In the genomic region with DNA sequence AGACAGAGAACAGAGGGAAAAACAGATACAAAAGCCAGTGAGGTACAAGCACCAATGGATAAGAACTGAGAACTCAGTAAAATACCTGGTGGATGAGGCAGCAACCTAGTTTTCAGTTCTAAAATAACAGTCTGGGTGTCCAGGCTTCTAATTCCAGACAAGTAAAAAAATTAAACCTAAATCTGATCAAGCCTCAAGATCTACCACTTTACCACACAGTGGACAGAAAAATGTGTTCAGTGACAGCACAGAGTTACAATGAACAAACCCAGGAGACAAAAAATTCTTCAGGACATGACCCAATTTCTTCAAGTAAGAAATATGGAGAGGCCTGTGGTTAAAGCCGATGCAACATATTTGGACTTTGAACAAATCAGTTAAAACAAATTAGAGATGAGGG, we compare ENCODE assay signal across 14 cellular contexts. TPM values are rescaled to one million over a fixed set of nuclear protein-coding genes. Genes with fewer than 3 reads are reported as not detected.
A peak's percentile ranks its signal among the peaks of the same experiment; 100 is the strongest.
DNase-seq lines count a peak whose midpoint lies in the region; ATAC-seq lines count a peak whose summit lies in the region.
"Had no signal": no experiment of that assay in that cellular context is flagged by ENCODE, and none has a peak within 500 bp of the region (broad histone marks: within the 10 kb centered on the region; RNA-seq: fewer than 3 reads in every experiment).

No MANE protein-coding gene starts in this region.

- peak in 1 of 2 donors; percentile 16 for ATAC-seq in naive thymus-derived CD8-positive, alpha-beta T cell
- ATAC-seq in HG03175 (IDR thresholded peaks at IDR 0.05; ENCODE audit: unreplicated experiment) = no peak
- ATAC-seq: upper lobe of right lung had no signal

- H3K27ac Mint-ChIP-seq in IgD-negative memory B cell = peak overlapping the region in 2 of 3 donors; percentile 32 to 71
- peak overlapping the region; percentile 85 for H3K27ac Mint-ChIP-seq in activated naive CD8-positive, alpha-beta T cell
- peak overlapping the region in 9 of 10 donors; percentile 16 to 90 (median 76) for H3K27ac Mint-ChIP-seq in naive thymus-derived CD8-positive, alpha-beta T cell

- H3K36me3 Mint-ChIP-seq in IgD-negative memory B cell = no peaks in the 10 kb centered on the region
- H3K36me3 Mint-ChIP-seq in activated naive CD8-positive, alpha-beta T cell = peaks cover 5% of the 10 kb centered on the region
- H3K36me3 Mint-ChIP-seq in naive thymus-derived CD8-positive, alpha-beta T cell = peaks cover 5 to 83% (median 13%) of the 10 kb centered on the region in 3 donors

- H3K9me3 Mint-ChIP-seq in IgD-negative memory B cell = no peaks in the 10 kb centered on the region
- no peaks in the 10 kb centered on the region for H3K9me3 Mint-ChIP-seq in activated naive CD8-positive, alpha-beta T cell (ENCODE audit: low read depth)
- H3K9me3 Mint-ChIP-seq in naive thymus-derived CD8-positive, alpha-beta T cell = no peaks in the 10 kb centered on the region

- peaks cover 6 to 15% (median 10%) of the 10 kb centered on the region in 3 donors for H3K4me1 Mint-ChIP-seq in IgD-negative memory B cell
- peaks cover 26% of the 10 kb centered on the region for H3K4me1 Mint-ChIP-seq in activated naive CD8-positive, alpha-beta T cell (ENCODE audit: low read depth)
- peaks cover 10 to 15% (median 13%) of the 10 kb centered on the region in 4 donors for H3K4me1 Mint-ChIP-seq in naive thymus-derived CD8-positive, alpha-beta T cell

- POLR2A ChIA-PET in naive thymus-derived CD8-positive, alpha-beta T cell (lab: Charles Lee) = no interaction called here

- H3K27me3 Mint-ChIP-seq in IgD-negative memory B cell = no peaks in the 10 kb centered on the region
- no peaks in the 10 kb centered on the region for H3K27me3 Mint-ChIP-seq in activated naive CD8-positive, alpha-beta T cell
- no peaks in the 10 kb centered on the region for H3K27me3 Mint-ChIP-seq in naive thymus-derived CD8-positive, alpha-beta T cell

- DNase-seq in NCI-H2171 treated with DMSO at 0.1 percent for 48 hours (lab: John Stamatoyannopoulos, UW) (peak; percentile 43), NCI-H2171 (lab: John Stamatoyannopoulos, UW) (no peak), COLO829 (ENCODE audit: low spot score) (no peak), NCI-H526 (lab: John Stamatoyannopoulos, UW) (no peak)
- DNase-seq in naive thymus-derived CD8-positive, alpha-beta T cell = no peak
- DNase-seq: activated T-cell treated with anti-CD3 and anti-CD28 coated beads for 4 hours, cerebellar nuclear complex, DMS153, mammary epithelial cell, MM.1S, upper lobe of right lung had no signal

- H3K4me3 Mint-ChIP-seq in IgD-negative memory B cell = peak overlapping the region in 1 of 4 donors; percentile 12
- no peak overlapping the region for H3K4me3 Mint-ChIP-seq in activated naive CD8-positive, alpha-beta T cell
- H3K4me3 Mint-ChIP-seq in naive thymus-derived CD8-positive, alpha-beta T cell = no peak overlapping the region

RNA-seq across cellular contexts. Expression of a gene that starts 14.4 kb away (rescaled TPM):
- polyA plus RNA-seq in IgD-negative memory B cell = 107 TPM
- 100 to 1,000 TPM; 385 to 388 TPM for total RNA-seq in naive thymus-derived CD8-positive, alpha-beta T cell
- polyA plus RNA-seq in naive thymus-derived CD8-positive, alpha-beta T cell = 10 to 100 TPM; 52.9 to 57.0 (median 54.9) TPM
